17 cellular contexts compared by ENCODE assay signal in the genomic region with DNA sequence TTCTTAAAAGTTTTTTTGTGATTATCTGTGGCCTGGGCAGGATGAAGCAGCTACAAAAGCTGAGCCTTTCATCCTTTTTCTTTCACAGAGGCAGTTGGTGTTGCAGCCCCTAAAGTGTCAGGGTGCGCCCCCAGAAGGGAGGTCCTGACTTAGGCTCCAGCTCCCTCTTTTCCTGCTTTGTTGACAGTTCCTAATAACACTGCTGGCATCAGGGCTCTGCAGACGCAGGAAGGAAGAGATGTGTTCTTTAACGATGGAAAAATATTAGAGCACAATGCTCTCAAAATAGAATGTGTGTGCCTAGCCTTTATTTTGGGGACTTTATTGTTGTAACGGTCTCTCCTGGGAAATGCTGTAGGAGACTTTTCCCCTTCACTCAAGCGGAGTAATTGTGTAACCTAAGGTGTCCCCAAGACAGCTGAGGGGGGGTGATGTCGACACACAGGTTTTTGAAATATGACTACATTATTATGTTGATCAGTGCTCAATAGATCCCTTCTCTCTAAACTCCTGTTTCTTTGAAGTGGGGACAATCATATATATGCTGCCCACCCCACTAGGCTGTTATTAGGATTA.
"Had no signal": no experiment of that assay in that cellular context is flagged by ENCODE, and none has a peak within 500 bp of the region (broad histone marks: within the 10 kb centered on the region; RNA-seq: fewer than 3 reads in every experiment).

No MANE protein-coding gene starts in this region.

- H3K27me3 Mint-ChIP-seq: activated naive CD8-positive, alpha-beta T cell treated with anti-CD3 and anti-CD28 coated beads, Interleukin-2, amount 10 ng/mL, durations not matched to agents 7 days and 5 days; naive thymus-derived CD8-positive, alpha-beta T cell had no signal

- H3K36me3 ChIP-seq: prostate gland, suprapubic skin, upper lobe of right lung had no signal

- ATAC-seq: activated CD8-positive, alpha-beta T cell treated with anti-CD3 and anti-CD28 coated beads, Interleukin-2, amount 10 ng/mL, durations not matched to agents 7 days and 5 days; naive thymus-derived CD8-positive, alpha-beta T cell; upper lobe of right lung had no signal

- H3K27ac Mint-ChIP-seq: activated CD8-positive, alpha-beta T cell treated with anti-CD3 and anti-CD28 coated beads, Interleukin-2, amount 10 ng/mL, durations not matched to agents 7 days and 5 days; activated naive CD8-positive, alpha-beta T cell treated with anti-CD3 and anti-CD28 coated beads, Interleukin-2, amount 10 ng/mL, durations not matched to agents 7 days and 5 days; immature natural killer cell; naive thymus-derived CD8-positive, alpha-beta T cell had no signal

- H3K4me3 ChIP-seq: mucosa of descending colon, prostate gland, suprapubic skin, upper lobe of right lung had no signal

- H3K27me3 ChIP-seq: suprapubic skin, upper lobe of right lung had no signal

- H3K9me3 Mint-ChIP-seq: activated naive CD8-positive, alpha-beta T cell treated with anti-CD3 and anti-CD28 coated beads, Interleukin-2, amount 10 ng/mL, durations not matched to agents 7 days and 5 days; immature natural killer cell had no signal

- H3K4me1 ChIP-seq: prostate gland, suprapubic skin had no signal

- H3K4me3 Mint-ChIP-seq: activated CD8-positive, alpha-beta T cell treated with anti-CD3 and anti-CD28 coated beads, Interleukin-2, amount 10 ng/mL, durations not matched to agents 7 days and 5 days; activated naive CD8-positive, alpha-beta T cell treated with anti-CD3 and anti-CD28 coated beads, Interleukin-2, amount 10 ng/mL, durations not matched to agents 7 days and 5 days; immature natural killer cell; naive thymus-derived CD8-positive, alpha-beta T cell had no signal

- H3K36me3 Mint-ChIP-seq: activated naive CD8-positive, alpha-beta T cell treated with anti-CD3 and anti-CD28 coated beads, Interleukin-2, amount 10 ng/mL, durations not matched to agents 7 days and 5 days had no signal

- DNase-seq: activated CD4-positive, alpha-beta T cell treated with anti-CD3 and anti-CD28 coated beads for 4 hours; activated CD8-positive, alpha-beta memory T cell treated with anti-CD3 and anti-CD28 coated beads, Interleukin-2, amount 50 U/mL, for 48 hours; activated CD8-positive, alpha-beta T cell treated with anti-CD3 and anti-CD28 coated beads, Interleukin-2, amount 10 ng/mL, durations not matched to agents 7 days and 5 days; activated naive CD8-positive, alpha-beta T cell treated with anti-CD3 and anti-CD28 coated beads, Interleukin-2, amount 10 ng/mL, durations not matched to agents 7 days and 5 days; aorta; effector CD8-positive, alpha-beta T cell; immature natural killer cell; left cardiac atrium; mammary epithelial cell; mucosa of descending colon; naive thymus-derived CD8-positive, alpha-beta T cell; stimulated activated CD4-positive, alpha-beta T cell treated with anti-CD3 and anti-CD28 coated beads, Interleukin-12 subunit alpha, Interleukin-12 subunit beta, amount 100 ng/mL, for 4 hours; stimulated activated naive CD4-positive, alpha-beta T cell treated with Interleukin-2 at 50 U/mL for 16 hours; T-helper 1 cell; upper lobe of right lung had no signal

- H3K27ac ChIP-seq: prostate gland, suprapubic skin, upper lobe of right lung had no signal

- H3K4me1 Mint-ChIP-seq: activated naive CD8-positive, alpha-beta T cell treated with anti-CD3 and anti-CD28 coated beads, Interleukin-2, amount 10 ng/mL, durations not matched to agents 7 days and 5 days; naive thymus-derived CD8-positive, alpha-beta T cell had no signal

- H3K9me3 ChIP-seq: mucosa of descending colon, prostate gland, suprapubic skin, upper lobe of right lung had no signal
